ENCODE assay signal across 13 cellular contexts in the genomic region with DNA sequence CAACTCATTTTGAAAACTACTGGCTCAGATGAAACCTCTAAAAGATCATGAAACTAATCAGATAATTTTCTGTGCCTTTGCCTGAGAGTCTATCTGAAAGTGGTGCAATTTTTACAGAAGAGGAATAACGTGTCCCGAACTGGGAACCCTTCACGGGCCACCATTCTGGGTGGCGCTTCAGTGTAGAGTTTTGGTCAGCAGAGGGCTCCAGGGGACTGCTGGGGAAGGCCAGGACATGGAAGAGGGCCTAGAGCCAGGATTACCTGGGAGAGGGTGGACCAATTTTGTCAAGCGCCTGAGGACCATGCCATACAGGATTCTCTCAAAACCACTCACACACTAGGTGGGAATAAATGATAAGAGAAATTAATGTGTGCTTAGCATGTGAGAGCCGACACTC. TPM values are rescaled to one million over a fixed set of nuclear protein-coding genes. Genes with fewer than 3 reads are reported as not detected.
DNase-seq lines count a peak whose midpoint lies in the region; ATAC-seq, FAIRE-seq and TF ChIP-seq lines count a peak whose summit lies in the region.
"Had no signal": no experiment of that assay in that cellular context is flagged by ENCODE, and none has a peak within 500 bp of the region (broad histone marks: within the 10 kb centered on the region; RNA-seq: fewer than 3 reads in every experiment).

No MANE protein-coding gene starts in this region.

- H2AFZ ChIP-seq in fibroblast of lung (ENCODE audit: low read length) = no peak overlapping the region

- no peak overlapping the region for H3K4me3 Mint-ChIP-seq in activated naive CD4-positive, alpha-beta T cell treated with anti-CD3 and anti-CD28 coated beads for 36 hours
- H3K4me3 Mint-ChIP-seq: activated CD4-positive, alpha-beta T cell treated with anti-CD3 and anti-CD28 coated beads for 36 hours had no signal

- intact Hi-C loops in pancreas (cut with DNase I) = no loop called here
- intact Hi-C loops in activated naive CD4-positive, alpha-beta T cell treated with anti-CD3 and anti-CD28 coated beads for 36 hours (cut with micrococcal nuclease) = no loop called here

- 24 to 28% methylated on average over 6 of the region's 6 CpGs for WGBS in pancreas, 2 donors

- no peak overlapping the region for H3K4me2 ChIP-seq in fibroblast of lung (ENCODE audit: extremely low read depth, insufficient read depth, low read length)

- FAIRE-seq in pancreas (lab: Jason Lieb, UNC) = no peak

- H3K4me1 ChIP-seq in fibroblast of lung (ENCODE audit: control insufficient read depth, extremely low read depth, insufficient read depth, low read length) (no peaks in the 10 kb centered on the region), pancreas (no peaks in the 10 kb centered on the region)

- H3K27ac Mint-ChIP-seq in activated naive CD4-positive, alpha-beta T cell treated with anti-CD3 and anti-CD28 coated beads for 36 hours = no peak overlapping the region
- H3K27ac Mint-ChIP-seq: activated CD4-positive, alpha-beta T cell treated with anti-CD3 and anti-CD28 coated beads for 36 hours had no signal

- no peaks in the 10 kb centered on the region for H3K79me2 ChIP-seq in fibroblast of lung (ENCODE audit: control insufficient read depth, insufficient read depth, low read length)

- no peak overlapping the region for H3K27ac ChIP-seq in fibroblast of lung (ENCODE audit: insufficient read depth, low read length)
- H3K27ac ChIP-seq in pancreas = no peak overlapping the region
- H3K27ac ChIP-seq: skin epidermis had no signal

- no peaks in the 10 kb centered on the region for H3K36me3 ChIP-seq in fibroblast of lung (ENCODE audit: control insufficient read depth, insufficient read depth, low read length)
- no peaks in the 10 kb centered on the region for H3K36me3 ChIP-seq in pancreas

- H3K4me1 Mint-ChIP-seq in activated naive CD4-positive, alpha-beta T cell treated with anti-CD3 and anti-CD28 coated beads for 36 hours (ENCODE audit: low read depth) = no peaks in the 10 kb centered on the region
- H3K4me1 Mint-ChIP-seq: activated CD4-positive, alpha-beta T cell treated with anti-CD3 and anti-CD28 coated beads for 36 hours had no signal

- no peaks in the 10 kb centered on the region for H3K36me3 Mint-ChIP-seq in activated naive CD4-positive, alpha-beta T cell treated with anti-CD3 and anti-CD28 coated beads for 36 hours (ENCODE audit: low read depth)

- TF ChIP-seq CTCF in GM12864 (IDR thresholded peaks at IDR 0.05; ENCODE audit: low read depth, low read length, missing control alignments) (peak; percentile 8), fibroblast of lung (conservative IDR thresholded peaks at IDR 0.05 in 1 of 2, IDR thresholded peaks at IDR 0.05 in 1 of 2; ENCODE audit: low read depth in 1 of 2, low read length in 2 of 2) (peak; percentile 19 to 31), pancreas (IDR thresholded peaks at IDR 0.05) (peak in 1 of 4 donors; percentile 13)

- peaks cover 45% of the 10 kb centered on the region for H3K27me3 Mint-ChIP-seq in activated naive CD4-positive, alpha-beta T cell treated with anti-CD3 and anti-CD28 coated beads for 36 hours (ENCODE audit: low read depth)

- peaks cover 2% of the 10 kb centered on the region for H4K20me1 ChIP-seq in fibroblast of lung (ENCODE audit: control insufficient read depth, extremely low read depth, insufficient read depth, low read length)

- no peak overlapping the region for H3K9ac ChIP-seq in fibroblast of lung (ENCODE audit: insufficient read depth, low read length)

- no peaks in the 10 kb centered on the region for H3K9me3 Mint-ChIP-seq in activated naive CD4-positive, alpha-beta T cell treated with anti-CD3 and anti-CD28 coated beads for 36 hours

- H3K9me3 ChIP-seq in fibroblast of lung (ENCODE audit: control insufficient read depth, insufficient read depth, low read depth, low read length) (no peaks in the 10 kb centered on the region), pancreas (no peaks in the 10 kb centered on the region)

- no peak for DNase-seq in GM12864 (ENCODE audit: low read depth)
- DNase-seq in RPMI7951 (ENCODE audit: low read depth) = peak; percentile 24
- DNase-seq in fibroblast of lung (ENCODE audit: low read depth in 2 of 2) = peak; percentile 6
- no peak for DNase-seq in pancreas
- DNase-seq in DMS 273 (lab: John Stamatoyannopoulos, UW; ENCODE audit: unreplicated experiment) = no peak
- no peak for DNase-seq in activated naive CD4-positive, alpha-beta T cell treated with anti-CD3 and anti-CD28 coated beads for 36 hours
- DNase-seq in MV-4-11 (lab: John Stamatoyannopoulos, UW) = no peak
- DNase-seq: activated CD4-positive, alpha-beta T cell treated with anti-CD3 and anti-CD28 coated beads for 36 hours; amygdala; NCI-H526; stimulated activated naive CD4-positive, alpha-beta T cell had no signal

- H3K4me3 ChIP-seq in GM12864 (ENCODE audit: low read depth, low read length) (no peak overlapping the region), fibroblast of lung (replicated peaks in 1 of 4; ENCODE audit: control extremely low read depth in 1 of 4, insufficient read depth in 1 of 4, low read depth in 3 of 4, low read length in 4 of 4) (no peak overlapping the region), pancreas (no peak overlapping the region)
- H3K4me3 ChIP-seq: skin epidermis had no signal

- ATAC-seq in pancreas (peak in 3 of 4 donors; percentile 65 to 82 (median 78)), GM18873 (IDR thresholded peaks at IDR 0.05; ENCODE audit: low FRiP score, unreplicated experiment) (no peak)
- ATAC-seq: activated CD4-positive, alpha-beta T cell treated with anti-CD3 and anti-CD28 coated beads for 36 hours had no signal

- H3K27me3 ChIP-seq in fibroblast of lung (ENCODE audit: control insufficient read depth, insufficient read depth, low read length) = peaks cover 6% of the 10 kb centered on the region
- H3K27me3 ChIP-seq in pancreas = peaks cover 0 to 5% (median 0%) of the 10 kb centered on the region in 4 donors

- CTCF ChIA-PET in activated naive CD4-positive, alpha-beta T cell treated with anti-CD3 and anti-CD28 coated beads for 36 hours (lab: Charles Lee) = no interaction called here

RNA-seq across cellular contexts. Expression of a gene that starts 49.7 kb away (rescaled TPM):
- total RNA-seq in RPMI7951 (2014; rRNA removed; shearing (Covaris generic)) = 2.3 TPM in 2 replicates
- total RNA-seq in fibroblast of lung = under 0.01 TPM in 1 of 2 replicates, not detected in the other
- polyA plus RNA-seq in fibroblast of lung = 0.01 and 0.08 TPM in 2 replicates
- 0.01 and 0.06 TPM in 2 replicates for polyA plus RNA-seq in fibroblast of lung (2012)
- polyA minus RNA-seq in fibroblast of lung (ENCODE audit: low replicate concordance) = 0.08 TPM in 1 of 2 replicates, not detected in the other
- under 1 TPM; 0.21 to 0.75 (median 0.38) TPM for total RNA-seq in pancreas
- polyA plus RNA-seq in pancreas = under 1 TPM; 0.30 to 0.42 TPM
- not detected for total RNA-seq in activated naive CD4-positive, alpha-beta T cell treated with anti-CD3 and anti-CD28 coated beads for 36 hours

Comparison
In these comparisons a context has a peak if more than half of its experiments do, and no peak if none do; other contexts are left out.
1. DNase-seq: peak in RPMI7951 (single experiment) and fibroblast of lung (2 of 2); none in GM12864 (single experiment), pancreas (0 of 6), DMS 273 (single experiment), activated naive CD4-positive, alpha-beta T cell treated with anti-CD3 and anti-CD28 coated beads for 36 hours (single experiment) and MV-4-11 (single experiment).